In the genomic region with DNA sequence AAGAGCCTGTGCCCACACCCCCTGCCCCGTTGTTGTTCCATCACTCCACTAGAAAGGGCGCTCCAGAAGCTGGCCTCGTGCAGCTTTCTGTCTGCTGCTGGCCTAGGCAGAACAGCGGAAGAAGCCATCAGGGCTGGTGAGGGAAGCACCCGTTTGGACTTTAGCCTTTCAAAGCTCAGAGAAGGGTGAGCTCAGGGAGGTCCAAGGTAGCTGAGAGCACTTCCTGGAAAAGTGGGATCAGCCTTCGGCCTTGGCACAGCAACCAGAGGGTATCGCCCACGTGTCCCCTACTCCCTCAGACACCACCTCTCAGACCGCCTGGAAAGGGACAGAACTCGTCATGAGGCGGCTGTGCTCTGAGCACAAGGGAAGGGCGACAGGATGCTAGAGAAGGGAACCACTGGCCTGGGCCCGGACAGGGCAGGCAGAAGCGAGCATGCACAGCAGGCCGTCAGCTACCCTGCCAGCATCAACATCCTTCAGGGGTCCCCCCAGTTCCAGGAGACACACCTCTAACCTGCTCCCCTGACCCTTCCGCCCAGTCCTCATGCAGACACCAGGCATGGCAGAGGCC, we compare ENCODE assay signal across 1 cellular context.
A peak's percentile ranks its signal among the peaks of the same experiment; 100 is the strongest.
TF ChIP-seq lines count a peak whose summit lies in the region.

No MANE protein-coding gene starts in this region.

TF ChIP-seq in HepG2, 621 proteins besides CTCF, POLR2A, EP300 and RAD21:
- TF ChIP-seq HNF4A (CRISPR knock-in tag; IDR thresholded peaks at IDR 0.05), result peak; percentile 10; the same call in 1 of the 2 replicates
- TF ChIP-seq POLR2G (IDR thresholded peaks at IDR 0.05; ENCODE audit: low read depth, low read length), result peak; percentile 52; the same call in 1 of the 2 replicates
- 0 out of 2 replicates have a peak, but pooled peaks have one; percentile 24 for TF ChIP-seq HNRNPL (IDR thresholded peaks at IDR 0.05; ENCODE audit: low read depth, low read length)
- TF ChIP-seq, protein P1, sequence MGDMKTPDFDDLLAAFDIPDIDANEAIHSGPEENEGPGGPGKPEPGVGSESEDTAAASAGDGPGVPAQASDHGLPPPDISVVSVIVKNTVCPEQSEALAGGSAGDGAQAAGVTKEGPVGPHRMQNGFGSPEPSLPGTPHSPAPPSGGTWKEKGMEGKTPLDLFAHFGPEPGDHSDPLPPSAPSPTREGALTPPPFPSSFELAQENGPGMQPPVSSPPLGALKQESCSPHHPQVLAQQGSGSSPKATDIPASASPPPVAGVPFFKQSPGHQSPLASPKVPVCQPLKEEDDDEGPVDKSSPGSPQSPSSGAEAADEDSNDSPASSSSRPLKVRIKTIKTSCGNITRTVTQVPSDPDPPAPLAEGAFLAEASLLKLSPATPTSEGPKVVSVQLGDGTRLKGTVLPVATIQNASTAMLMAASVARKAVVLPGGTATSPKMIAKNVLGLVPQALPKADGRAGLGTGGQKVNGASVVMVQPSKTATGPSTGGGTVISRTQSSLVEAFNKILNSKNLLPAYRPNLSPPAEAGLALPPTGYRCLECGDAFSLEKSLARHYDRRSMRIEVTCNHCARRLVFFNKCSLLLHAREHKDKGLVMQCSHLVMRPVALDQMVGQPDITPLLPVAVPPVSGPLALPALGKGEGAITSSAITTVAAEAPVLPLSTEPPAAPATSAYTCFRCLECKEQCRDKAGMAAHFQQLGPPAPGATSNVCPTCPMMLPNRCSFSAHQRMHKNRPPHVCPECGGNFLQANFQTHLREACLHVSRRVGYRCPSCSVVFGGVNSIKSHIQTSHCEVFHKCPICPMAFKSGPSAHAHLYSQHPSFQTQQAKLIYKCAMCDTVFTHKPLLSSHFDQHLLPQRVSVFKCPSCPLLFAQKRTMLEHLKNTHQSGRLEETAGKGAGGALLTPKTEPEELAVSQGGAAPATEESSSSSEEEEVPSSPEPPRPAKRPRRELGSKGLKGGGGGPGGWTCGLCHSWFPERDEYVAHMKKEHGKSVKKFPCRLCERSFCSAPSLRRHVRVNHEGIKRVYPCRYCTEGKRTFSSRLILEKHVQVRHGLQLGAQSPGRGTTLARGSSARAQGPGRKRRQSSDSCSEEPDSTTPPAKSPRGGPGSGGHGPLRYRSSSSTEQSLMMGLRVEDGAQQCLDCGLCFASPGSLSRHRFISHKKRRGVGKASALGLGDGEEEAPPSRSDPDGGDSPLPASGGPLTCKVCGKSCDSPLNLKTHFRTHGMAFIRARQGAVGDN (CRISPR knock-in tag; IDR thresholded peaks at IDR 0.05), result peak; percentile 27
- 0 out of 2 replicates have a peak, but pooled peaks have one; percentile 21 for TF ChIP-seq SALL1 (CRISPR knock-in tag; IDR thresholded peaks at IDR 0.05)
